In genomic region chr17:45149037-45149668, GRCh38 we compare ENCODE assay signal across 8 cellular contexts. TPM values are rescaled to one million over a fixed set of nuclear protein-coding genes. Genes with fewer than 3 reads are reported as not detected.
A peak's percentile ranks its signal among the peaks of the same experiment; 100 is the strongest.
DNase-seq lines count a peak whose midpoint lies in the region; ATAC-seq and TF ChIP-seq lines count a peak whose summit lies in the region.

No MANE protein-coding gene starts in this region.

- peak; percentile 25 for ATAC-seq in GM19023 (IDR thresholded peaks at IDR 0.05; ENCODE audit: unreplicated experiment)
- ATAC-seq in activated naive CD4-positive, alpha-beta T cell treated with anti-CD3 and anti-CD28 coated beads, Interleukin-2, amount 50 U/mL, for 72 hours = peak; percentile 18 to 33
- peak; percentile 34 for ATAC-seq in gastroesophageal sphincter

- H2BK120ac ChIP-seq in neuronal stem cell (ENCODE audit: low read depth, low read length) = no peak overlapping the region

- H3K9me3 Mint-ChIP-seq in activated naive CD4-positive, alpha-beta T cell treated with anti-CD3 and anti-CD28 coated beads, Interleukin-2, amount 50 U/mL, for 72 hours = no peaks in the 10 kb centered on the region

- TF ChIP-seq EP300 in SK-N-SH (IDR thresholded peaks at IDR 0.05; ENCODE audit: borderline replicate concordance in 1 of 2, low read depth in 1 of 2, low read length in 1 of 2) (0 out of 4 replicates have a peak, but pooled peaks of 1 of the 2 experiments have one; percentile 16), gastroesophageal sphincter (IDR thresholded peaks at IDR 0.05) (no peak), transverse colon (IDR thresholded peaks at IDR 0.05; ENCODE audit: low read depth) (no peak)

- 3% methylated on average over 25 of the region's 32 CpGs for WGBS in SK-N-SH (ENCODE audit: low lambda C conversion rate)
- 0% methylated on average over 6 of the region's 32 CpGs for WGBS in gastroesophageal sphincter (ENCODE audit: low coverage in 1 of 2), 2 donors
- no CpG with 5 or more reads among the region's 32 CpGs for WGBS in neuronal stem cell (ENCODE audit: extremely low coverage in 2 of 2, insufficient read length in 2 of 2, insufficient replicate concordance in 1 of 2), 2 donors
- 0 to 1% methylated on average over 3 to 32 of the region's 32 CpGs for WGBS in transverse colon (ENCODE audit: low coverage in 1 of 2), 2 donors

- H3K4me1 ChIP-seq in SK-N-SH (ENCODE audit: control insufficient read depth in 1 of 2, insufficient read depth in 2 of 2, low read depth in 1 of 2, low read length in 1 of 2) (peaks cover 17 to 25% of the 10 kb centered on the region in 2 experiments; a peak in 3 of 4 replicates), gastroesophageal sphincter (peaks cover 3 to 71% (median 31%) of the 10 kb centered on the region in 3 donors), neuronal stem cell (ENCODE audit: control insufficient read depth in 2 of 2, insufficient read depth in 1 of 2, low read depth in 1 of 2, low read length in 2 of 2) (peaks cover 4 to 12% of the 10 kb centered on the region in 2 donors), transverse colon (peaks cover 15 to 64% (median 42%) of the 10 kb centered on the region in 4 donors)

- in situ Hi-C loops in transverse colon (cut with MboI; ENCODE audit: low pct_ligation_motif_present in 1 of 4, low pct_unique_long_range_greater_than_20kb in 1 of 4, low sequenced_read_pairs in 3 of 4) = no loop called here

- POLR2A ChIA-PET in SK-N-SH (lab: Yijun Ruan, JAX) = interaction anchor here (0.5 to 6.1 kb wide), 30 partner anchors 11 to 645 kb away, joined by 3 to 210 read pairs (median 4); partner anchors contain the start of genes ACBD4, FMNL1, HEXIM2 and NMT1

- H3K27ac ChIP-seq in SK-N-SH (ENCODE audit: low read depth in 2 of 2, low read length in 1 of 2) = peak overlapping the region; percentile 81 to 94
- peak overlapping the region; percentile 94 to 98 (median 96) for H3K27ac ChIP-seq in gastroesophageal sphincter
- peak overlapping the region; percentile 95 for H3K27ac ChIP-seq in neuronal stem cell (replicated peaks; ENCODE audit: low read length)
- peak overlapping the region; percentile 95 to 99 (median 98) for H3K27ac ChIP-seq in transverse colon

- H3K27me3 ChIP-seq in SK-N-SH (ENCODE audit: insufficient read depth) (no peaks in the 10 kb centered on the region), gastroesophageal sphincter (no peaks in the 10 kb centered on the region), neuronal stem cell (ENCODE audit: control insufficient read depth in 3 of 3, insufficient read depth in 3 of 3, low read depth in 1 of 3, low read length in 3 of 3) (no peaks in the 10 kb centered on the region), transverse colon (no peaks in the 10 kb centered on the region)

- H3K23ac ChIP-seq in neuronal stem cell (ENCODE audit: low read depth, low read length, poor library complexity) = peak overlapping the region; percentile 90

- H3K4ac ChIP-seq in neuronal stem cell (ENCODE audit: low read length) = no peak overlapping the region

- H3K9me3 ChIP-seq in SK-N-SH = no peaks in the 10 kb centered on the region
- no peaks in the 10 kb centered on the region for H3K9me3 ChIP-seq in gastroesophageal sphincter
- H3K9me3 ChIP-seq in neuronal stem cell (replicated peaks in 1 of 2; ENCODE audit: control insufficient read depth in 2 of 2, insufficient read depth in 1 of 2, low read depth in 1 of 2, low read length in 2 of 2) = no peaks in the 10 kb centered on the region
- no peaks in the 10 kb centered on the region for H3K9me3 ChIP-seq in transverse colon

- H3K79me2 ChIP-seq in SK-N-SH (ENCODE audit: insufficient read depth) = peaks cover 63% of the 10 kb centered on the region

- peak; percentile 80 for DNase-seq in AG08395 (ENCODE audit: low spot score)
- DNase-seq in MV-4-11 (lab: John Stamatoyannopoulos, UW) = peak; percentile 71
- DNase-seq in SK-N-SH = peak; percentile 89
- DNase-seq in activated naive CD4-positive, alpha-beta T cell treated with anti-CD3 and anti-CD28 coated beads, Interleukin-2, amount 50 U/mL, for 72 hours (ENCODE audit: low spot score in 2 of 2) = peak; percentile 74 to 80
- peak; percentile 86 for DNase-seq in neuronal stem cell (ENCODE audit: low spot score)
- DNase-seq in transverse colon = peak; percentile 89

- peak; percentile 89 for TF ChIP-seq CTCF in SK-N-SH (IDR thresholded peaks at IDR 0.05)
- TF ChIP-seq CTCF in gastroesophageal sphincter (IDR thresholded peaks at IDR 0.05) = peak in 3 of 4 experiments; percentile 79 to 94 (median 87)
- TF ChIP-seq CTCF in transverse colon (IDR thresholded peaks at IDR 0.05) = peak; percentile 73 to 93 (median 86)

- peak; percentile 63 for TF ChIP-seq RAD21 in SK-N-SH (IDR thresholded peaks at IDR 0.05; ENCODE audit: low read length)

- CTCF ChIA-PET in SK-N-SH (lab: Yijun Ruan, JAX) = interaction anchor here (0.7 to 10.6 kb wide), 42 partner anchors 8 to 375 kb away, joined by 3 to 209 read pairs (median 4); partner anchors contain the start of genes ACBD4, HEXIM2, MAP3K14 and PLCD3

- peak overlapping the region; percentile 98 for H3K4me2 ChIP-seq in SK-N-SH
- H3K4me2 ChIP-seq in neuronal stem cell (ENCODE audit: insufficient read depth, low read length, poor library complexity, severe bottlenecking) = peak overlapping the region; percentile 84

- intact Hi-C loops in transverse colon (cut with DNase I; ENCODE audit: low total_unique reads) = loop anchor here (1.0 to 10.0 kb wide), 2 partner anchors 48 to 964 kb away; partner anchors contain the start of gene TMUB2

- no peaks in the 10 kb centered on the region for H3K9me2 ChIP-seq in SK-N-SH

- peaks cover 56% of the 10 kb centered on the region for H3F3A ChIP-seq in SK-N-SH (replicated peaks; ENCODE audit: insufficient read depth)

- H3K14ac ChIP-seq in neuronal stem cell (ENCODE audit: low read length) = peak overlapping the region; percentile 75

- H4K8ac ChIP-seq in neuronal stem cell (ENCODE audit: low read depth, low read length) = no peak overlapping the region

- H3K9ac ChIP-seq in SK-N-SH (peak overlapping the region; percentile 82), neuronal stem cell (ENCODE audit: low read depth, low read length, poor library complexity) (peak overlapping the region; percentile 89)

- H4K20me1 ChIP-seq in SK-N-SH (ENCODE audit: insufficient read depth) = peaks cover 28% of the 10 kb centered on the region

- peaks cover 5% of the 10 kb centered on the region for H3K79me1 ChIP-seq in neuronal stem cell (ENCODE audit: low read depth, low read length)

- H3K36me3 Mint-ChIP-seq in activated naive CD4-positive, alpha-beta T cell treated with anti-CD3 and anti-CD28 coated beads, Interleukin-2, amount 50 U/mL, for 72 hours = peaks cover 26 to 34% of the 10 kb centered on the region in 2 donors

- H3K18ac ChIP-seq in neuronal stem cell (ENCODE audit: low read length) = peak overlapping the region; percentile 99

- H3K4me3 ChIP-seq in SK-N-SH (ENCODE audit: low read depth in 2 of 2, low read length in 1 of 2) (peak overlapping the region; percentile 85 to 99), gastroesophageal sphincter (peak overlapping the region; percentile 70 to 86), neuronal stem cell (ENCODE audit: low read length in 2 of 2) (peak overlapping the region; percentile 96 to 98), transverse colon (peak overlapping the region; percentile 40 to 90 (median 78))

- H3K36me3 ChIP-seq in SK-N-SH (replicated peaks in 1 of 2; ENCODE audit: control insufficient read depth in 1 of 2, insufficient read depth in 2 of 2, low read length in 1 of 2) (peaks cover 0 to 15% of the 10 kb centered on the region in 2 experiments), gastroesophageal sphincter (no peaks in the 10 kb centered on the region), neuronal stem cell (replicated peaks in 1 of 2; ENCODE audit: control insufficient read depth in 2 of 2, insufficient read depth in 2 of 2, low read length in 2 of 2) (peaks cover 0 to 4% of the 10 kb centered on the region in 2 donors), transverse colon (no peaks in the 10 kb centered on the region)

- peak overlapping the region; percentile 96 for H2BK5ac ChIP-seq in neuronal stem cell (ENCODE audit: low read length)

- H2BK15ac ChIP-seq in neuronal stem cell (ENCODE audit: low read length) = no peak overlapping the region

- peak overlapping the region; percentile 79 for H2AK5ac ChIP-seq in neuronal stem cell (ENCODE audit: low read depth, low read length)

- no peak overlapping the region for H4K91ac ChIP-seq in neuronal stem cell (ENCODE audit: low read depth, low read length, poor library complexity)

- H2AFZ ChIP-seq in SK-N-SH (ENCODE audit: low read depth) (no peak overlapping the region), neuronal stem cell (ENCODE audit: low read length) (peak overlapping the region; percentile 54)

- H3K27ac Mint-ChIP-seq in activated naive CD4-positive, alpha-beta T cell treated with anti-CD3 and anti-CD28 coated beads, Interleukin-2, amount 50 U/mL, for 72 hours = peak overlapping the region; percentile 100

- peak; percentile 34 to 60 for TF ChIP-seq POLR2A in gastroesophageal sphincter (IDR thresholded peaks at IDR 0.05)
- TF ChIP-seq POLR2A in transverse colon (IDR thresholded peaks at IDR 0.05) = peak; percentile 56

- H2BK12ac ChIP-seq in neuronal stem cell (ENCODE audit: low read length) = no peak overlapping the region

RNA-seq across cellular contexts. Expression of gene HEXIM1, which starts 0.9 kb away (rescaled TPM):
- polyA plus RNA-seq in SK-N-SH (2012; rRNA removed) = 16.1 and 20.7 TPM in 2 replicates
- 17.7 and 18.6 TPM in 2 replicates for polyA plus RNA-seq in SK-N-SH (2012; cell fraction: cytosol; rRNA removed)
- polyA plus RNA-seq in SK-N-SH (2012; cell fraction: nucleus; rRNA removed) = 9.6 and 10.6 TPM in 2 replicates
- total RNA-seq in activated naive CD4-positive, alpha-beta T cell treated with anti-CD3 and anti-CD28 coated beads, Interleukin-2, amount 50 U/mL, for 72 hours = 10 to 100 TPM; 50.9 to 93.3 TPM
- total RNA-seq in gastroesophageal sphincter (10 to 100 TPM; 48.3 to 56.3 (median 53.8) TPM), transverse colon (10 to 100 TPM; 38.0 to 54.9 (median 42.6) TPM)
- 21.6 TPM for polyA plus RNA-seq in neuronal stem cell (2013, experiment 1 of 2)
- 22.5 TPM for polyA plus RNA-seq in neuronal stem cell (2013, experiment 2 of 2)

RNA-seq across cellular contexts. Expression of gene HEXIM2, which starts 12.5 kb away (rescaled TPM):
- 8.4 and 9.3 TPM in 2 replicates for polyA plus RNA-seq in SK-N-SH (2012; rRNA removed)
- 5.1 and 6.6 TPM in 2 replicates for polyA plus RNA-seq in SK-N-SH (2012; cell fraction: cytosol; rRNA removed)
- polyA plus RNA-seq in SK-N-SH (2012; cell fraction: nucleus; rRNA removed) = 8.7 and 14.7 TPM in 2 replicates
- 1 to 10 TPM; 6.0 to 6.3 TPM for total RNA-seq in activated naive CD4-positive, alpha-beta T cell treated with anti-CD3 and anti-CD28 coated beads, Interleukin-2, amount 50 U/mL, for 72 hours
- total RNA-seq in gastroesophageal sphincter (10 to 100 TPM in 1 of 4 donors, 1 to 10 TPM in 3; 3.8 to 11.1 (median 8.6) TPM), transverse colon (10 to 100 TPM in 1 of 4 donors, 1 to 10 TPM in 3; 1.2 to 10.8 (median 5.9) TPM)
- polyA plus RNA-seq in neuronal stem cell (2013, experiment 1 of 2) = 3.9 TPM
- polyA plus RNA-seq in neuronal stem cell (2013, experiment 2 of 2) = 3.7 TPM

RNA-seq across cellular contexts. Expression of gene ACBD4, which starts 13.7 kb away (rescaled TPM):
- 15.8 and 18.1 TPM in 2 replicates for polyA plus RNA-seq in SK-N-SH (2012; rRNA removed)
- 4.4 and 7.8 TPM in 2 replicates for polyA plus RNA-seq in SK-N-SH (2012; cell fraction: cytosol; rRNA removed)
- polyA plus RNA-seq in SK-N-SH (2012; cell fraction: nucleus; rRNA removed) = 101 and 115 TPM in 2 replicates
- 10 to 100 TPM; 12.9 to 18.9 TPM for total RNA-seq in activated naive CD4-positive, alpha-beta T cell treated with anti-CD3 and anti-CD28 coated beads, Interleukin-2, amount 50 U/mL, for 72 hours
- 10 to 100 TPM; 15.0 to 28.8 (median 23.5) TPM for total RNA-seq in gastroesophageal sphincter
- 7.8 TPM for polyA plus RNA-seq in neuronal stem cell (2013, experiment 1 of 2)
- 8.0 TPM for polyA plus RNA-seq in neuronal stem cell (2013, experiment 2 of 2)
- total RNA-seq in transverse colon = 10 to 100 TPM; 24.9 to 96.1 (median 38.6) TPM

RNA-seq across cellular contexts. Expression of gene PLCD3, which starts 16.8 kb away (rescaled TPM):
- polyA plus RNA-seq in SK-N-SH (2012; rRNA removed) = 51.7 and 59.7 TPM in 2 replicates
- polyA plus RNA-seq in SK-N-SH (2012; cell fraction: cytosol; rRNA removed) = 29.6 and 51.7 TPM in 2 replicates
- 71.1 and 76.2 TPM in 2 replicates for polyA plus RNA-seq in SK-N-SH (2012; cell fraction: nucleus; rRNA removed)
- 1 to 10 TPM; 3.9 to 7.7 TPM for total RNA-seq in activated naive CD4-positive, alpha-beta T cell treated with anti-CD3 and anti-CD28 coated beads, Interleukin-2, amount 50 U/mL, for 72 hours
- total RNA-seq in gastroesophageal sphincter (100 to 1,000 TPM in 2 of 4 donors, 10 to 100 TPM in 2; 50.4 to 147 (median 81.8) TPM), transverse colon (100 to 1,000 TPM; 157 to 369 (median 335) TPM)
- polyA plus RNA-seq in neuronal stem cell (2013, experiment 1 of 2) = 19.5 TPM
- 17.6 TPM for polyA plus RNA-seq in neuronal stem cell (2013, experiment 2 of 2)

Comparison
In these comparisons a context has a peak if more than half of its experiments do, and no peak if none do; other contexts are left out.
1. Peak in every context shown above with its lines: DNase-seq, ATAC-seq, H3K4me3 ChIP-seq and H3K27ac ChIP-seq.